1 cellular context compared by ENCODE assay signal in the genomic region with DNA sequence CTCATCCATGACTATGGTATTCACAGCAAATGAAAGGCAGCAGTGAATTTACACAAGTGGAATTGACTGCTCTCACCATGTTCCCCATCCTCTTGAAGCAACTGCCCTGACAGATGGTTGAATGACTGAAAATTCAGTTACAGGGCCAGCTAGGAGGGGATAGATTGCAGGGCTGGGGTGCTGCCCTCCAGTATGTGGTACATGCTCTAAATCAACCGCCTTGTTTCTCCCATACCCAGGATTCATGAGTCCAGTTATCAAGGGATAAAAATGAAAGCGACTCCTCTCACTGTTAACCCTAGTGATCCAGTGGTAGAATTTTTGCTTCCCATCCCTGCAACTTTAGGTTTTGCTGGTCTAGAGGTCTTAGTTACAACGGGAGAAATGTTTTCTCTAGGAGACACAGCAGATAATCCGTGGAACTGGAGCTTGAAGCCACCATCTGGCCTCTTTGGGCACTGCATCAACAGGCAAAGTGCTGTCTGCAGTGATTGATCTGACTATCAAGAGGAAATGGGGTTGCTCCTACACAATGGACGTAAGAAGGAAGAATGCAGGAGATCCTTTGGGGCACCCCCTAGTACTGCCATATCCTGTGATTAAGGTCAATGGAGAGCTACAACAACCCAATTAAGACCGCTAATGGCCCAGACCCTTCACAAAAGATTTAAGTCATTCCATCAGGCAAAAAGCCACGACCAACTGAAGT.
TF ChIP-seq lines count a peak whose summit lies in the region.

No MANE protein-coding gene starts in this region.

TF ChIP-seq in endothelial cell of umbilical vein, 7 proteins besides CTCF, POLR2A, EP300 and RAD21 (continued from another document):
- TF ChIP-seq, protein P1, sequence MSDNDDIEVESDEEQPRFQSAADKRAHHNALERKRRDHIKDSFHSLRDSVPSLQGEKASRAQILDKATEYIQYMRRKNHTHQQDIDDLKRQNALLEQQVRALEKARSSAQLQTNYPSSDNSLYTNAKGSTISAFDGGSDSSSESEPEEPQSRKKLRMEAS (IDR thresholded peaks at IDR 0.05; ENCODE audit: insufficient read depth, insufficient read length), result no peak
- no peak for TF ChIP-seq POLR2AphosphoS5 (IDR thresholded peaks at IDR 0.05; ENCODE audit: insufficient read depth, low read depth, low read length)
TF ChIP-seq in endothelial cell of umbilical vein: peak in this region for 0.
